ENCODE assay signal across 15 cellular contexts in genomic region chr1:83555871-83556270, GRCh38.
A peak's percentile ranks its signal among the peaks of the same experiment; 100 is the strongest.
DNase-seq lines count a peak whose midpoint lies in the region; TF ChIP-seq lines count a peak whose summit lies in the region.
"Had no signal": no experiment of that assay in that cellular context is flagged by ENCODE, and none has a peak within 500 bp of the region (broad histone marks: within the 10 kb centered on the region; RNA-seq: fewer than 3 reads in every experiment).

No MANE protein-coding gene starts in this region.

- TF ChIP-seq POLR2A in ovary (IDR thresholded peaks at IDR 0.05) = no peak

- peaks cover 2% of the 10 kb centered on the region for H3K4me1 Mint-ChIP-seq in CD14-positive monocyte

- H3K4me1 ChIP-seq in GM23248 (ENCODE audit: insufficient read depth) (no peaks in the 10 kb centered on the region), ovary (ENCODE audit: insufficient read depth) (peaks cover 3% of the 10 kb centered on the region)

- no peak for TF ChIP-seq CTCF in astrocyte of the cerebellum (IDR thresholded peaks at IDR 0.05; ENCODE audit: low read depth, low read length, missing control alignments)
- no peak for TF ChIP-seq CTCF in ovary (IDR thresholded peaks at IDR 0.05)
- TF ChIP-seq CTCF in CD14-positive monocyte (IDR thresholded peaks at IDR 0.05) = no peak

- H3K79me2 ChIP-seq in GM23248 (ENCODE audit: insufficient read depth) = no peaks in the 10 kb centered on the region

- no peaks in the 10 kb centered on the region for H3F3A ChIP-seq in GM23248 (ENCODE audit: insufficient read depth)

- DNase-seq in GM23248 (peak; percentile 7), astrocyte of the cerebellum (ENCODE audit: low read depth) (peak; percentile 24), hepatic stellate cell (ENCODE audit: low spot score) (peak; percentile 7), ovary (no peak), CD14-positive monocyte (ENCODE audit: low spot score) (no peak), MG63 (no peak)
- DNase-seq in stimulated activated CD4-positive, alpha-beta T cell treated with anti-CD3 and anti-CD28 coated beads, Interleukin-4, amount 100 ng/mL, for 4 hours = no peak
- DNase-seq: C1 segment of cervical spinal cord, EL, KBM-7, NCI-H1105 treated with DMSO at 0.1 percent for 48 hours, NCI-H187 treated with DMSO at 0.1 percent for 48 hours, NCI-H2171, NCI-H446 treated with DMSO at 0.1 percent for 48 hours, NCI-H748 treated with DMSO at 0.1 percent for 48 hours had no signal

- H3K36me3 ChIP-seq in GM23248 (ENCODE audit: low read depth) (no peaks in the 10 kb centered on the region), ovary (no peaks in the 10 kb centered on the region), MG63 (no peaks in the 10 kb centered on the region)

- in situ Hi-C loops in GM23248 (cut with MboI) = no loop called here
- in situ Hi-C loops in astrocyte of the cerebellum (cut with HindIII; ENCODE audit: low sequenced_read_pairs) = no loop called here

- H3K27ac Mint-ChIP-seq in CD14-positive monocyte = no peak overlapping the region

- no peaks in the 10 kb centered on the region for H4K20me1 ChIP-seq in GM23248 (ENCODE audit: insufficient read depth)

- peak overlapping the region; percentile 56 for H3K4me2 ChIP-seq in GM23248 (ENCODE audit: unreplicated experiment)

- H3K27me3 Mint-ChIP-seq in CD14-positive monocyte (ENCODE audit: low read depth in 3 of 3) = peaks cover 0 to 2% (median 1%) of the 10 kb centered on the region in 3 donors

- intact Hi-C loops in ovary (cut with DNase I) (no loop called here), CD14-positive monocyte (cut with micrococcal nuclease) (no loop called here)

- H2AFZ ChIP-seq in GM23248 = peak overlapping the region; percentile 73

- WGBS in GM23248 (ENCODE audit: low coverage in 1 of 2, low lambda C conversion rate in 2 of 2, missing lambda C conversion rate in 2 of 2), 2 experiments = 30 to 34% methylated on average over 8 of the region's 8 CpGs
- 25 to 37% (median 25%) methylated on average over 8 of the region's 8 CpGs for WGBS in ovary, 3 donors

- H3K9me3 ChIP-seq in GM23248 (ENCODE audit: low read depth) (no peaks in the 10 kb centered on the region), ovary (no peaks in the 10 kb centered on the region), MG63 (no peaks in the 10 kb centered on the region)

- no peak for TF ChIP-seq EP300 in ovary (IDR thresholded peaks at IDR 0.05)

- H3K4me3 ChIP-seq in GM23248 (0 out of 2 replicates have a peak overlapping the region, but pooled peaks have one; percentile 26), astrocyte of the cerebellum (ENCODE audit: low read depth, low read length) (no peak overlapping the region), ovary (no peak overlapping the region), MG63 (no peak overlapping the region)

- H3K9me3 Mint-ChIP-seq in CD14-positive monocyte = peaks cover 0 to 11% (median 5%) of the 10 kb centered on the region in 7 donors

- no peak overlapping the region for H3K4me3 Mint-ChIP-seq in CD14-positive monocyte

- H3K36me3 Mint-ChIP-seq in CD14-positive monocyte = no peaks in the 10 kb centered on the region

- H3K27me3 ChIP-seq in GM23248 (replicated peaks; ENCODE audit: insufficient read depth) (no peaks in the 10 kb centered on the region), ovary (no peaks in the 10 kb centered on the region), MG63 (no peaks in the 10 kb centered on the region)

- H3K27ac ChIP-seq in GM23248 = no peak overlapping the region
- no peak overlapping the region for H3K27ac ChIP-seq in ovary

- no peak overlapping the region for H3K9ac ChIP-seq in GM23248

- H3K9me2 ChIP-seq in GM23248 (ENCODE audit: insufficient read depth) = no peaks in the 10 kb centered on the region

Comparison
In these comparisons a context has a peak if more than half of its experiments do, and no peak if none do; other contexts are left out.
1. DNase-seq: peak in GM23248 (single experiment), astrocyte of the cerebellum (single experiment) and hepatic stellate cell (single experiment); none in ovary (0 of 5), CD14-positive monocyte (single experiment), stimulated activated CD4-positive, alpha-beta T cell treated with anti-CD3 and anti-CD28 coated beads, Interleukin-4, amount 100 ng/mL, for 4 hours (0 of 2) and MG63 (single experiment).